In the genomic region with DNA sequence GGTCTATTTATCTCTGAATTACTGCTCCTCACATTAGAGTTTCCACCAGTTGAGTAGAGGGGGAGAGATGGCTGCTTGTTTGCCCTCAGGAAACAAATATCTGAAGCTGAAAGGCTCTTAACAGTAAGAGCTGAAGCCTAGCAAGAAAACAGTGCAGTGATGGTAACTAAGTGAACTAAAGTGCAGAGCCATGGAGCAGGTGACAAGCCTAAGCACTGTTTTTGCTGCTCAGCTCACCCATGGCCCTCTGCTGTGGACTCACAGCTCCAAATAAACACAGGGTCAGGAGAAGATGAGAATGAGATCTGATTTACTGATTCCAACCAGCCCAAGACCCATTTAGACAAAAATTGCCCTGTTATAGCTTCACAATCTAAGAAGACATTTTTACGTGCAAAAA, we compare ENCODE assay signal across 1 cellular context.
TF ChIP-seq lines count a peak whose summit lies in the region.

No MANE protein-coding gene starts in this region.

TF ChIP-seq in GM23338, 12 proteins besides CTCF, POLR2A, EP300 and RAD21 (continued from another document):
- TF ChIP-seq STAT1 (IDR thresholded peaks at IDR 0.05; ENCODE audit: unreplicated experiment), result no peak
- TF ChIP-seq JUNB (IDR thresholded peaks at IDR 0.05; ENCODE audit: unreplicated experiment), result no peak
- TF ChIP-seq POLR2AphosphoS5 (IDR thresholded peaks at IDR 0.05; ENCODE audit: low read depth), result no peak
TF ChIP-seq in GM23338: peak in this region for 0.
